Comparison of ENCODE assay signal across 12 cellular contexts in genomic region chr1:221845650-221846371, GRCh38.
DNase-seq lines count a peak whose midpoint lies in the region; TF ChIP-seq lines count a peak whose summit lies in the region.
"Had no signal": no experiment of that assay in that cellular context is flagged by ENCODE, and none has a peak within 500 bp of the region (broad histone marks: within the 10 kb centered on the region; RNA-seq: fewer than 3 reads in every experiment).

No MANE protein-coding gene starts in this region.

- H3K4me1 ChIP-seq in mammary epithelial cell (ENCODE audit: insufficient read depth, low read length) (peaks cover 28% of the 10 kb centered on the region), muscle layer of colon (ENCODE audit: insufficient read depth, low read length) (peaks cover 14% of the 10 kb centered on the region)

- peak overlapping the region; percentile 92 for H3K9ac ChIP-seq in mammary epithelial cell (ENCODE audit: insufficient read depth, low read length)
- H3K9ac ChIP-seq in muscle layer of colon (ENCODE audit: low read length): no peak overlapping the region

- peak overlapping the region; percentile 96 for H3K27ac ChIP-seq in mammary epithelial cell (ENCODE audit: insufficient read depth, low read depth, low read length)
- H3K27ac ChIP-seq in muscle layer of colon (ENCODE audit: low read depth, low read length): peak overlapping the region; percentile 41
- H3K27ac ChIP-seq: neutrophil had no signal

- DNase-seq in DMS53 treated with DMSO at 0.1 percent for 48 hours (lab: John Stamatoyannopoulos, UW; ENCODE audit: unreplicated experiment) (peak; percentile 95), NCI-H2081 treated with DMSO at 0.1 percent for 48 hours (lab: John Stamatoyannopoulos, UW) (peak; percentile 8), mammary epithelial cell (peak; percentile 97), NAMALWA (ENCODE audit: low spot score) (no peak), KBM-7 (no peak)
- DNase-seq in stimulated activated CD4-positive, alpha-beta T cell treated with anti-CD3 and anti-CD28 coated beads, Interleukin-2, amount 100 ng/mL, for 24 hours: no peak
- DNase-seq in stimulated activated CD4-positive, alpha-beta T cell treated with anti-CD3 and anti-CD28 coated beads, Interleukin-4, amount 100 ng/mL, for 24 hours: no peak
- DNase-seq: activated naive CD4-positive, alpha-beta T cell treated with Interleukin-2 at 50 U/mL for 16 hours; GF-D8; T-helper 9 cell had no signal

- H3K4me3 ChIP-seq in mammary epithelial cell (replicated peaks in 1 of 3; ENCODE audit: insufficient read depth in 1 of 3, low read depth in 2 of 3, low read length in 3 of 3) (no peak overlapping the region), muscle layer of colon (ENCODE audit: low read depth in 1 of 2, low read length in 2 of 2) (no peak overlapping the region)

- 1% methylated on average over 9 of the region's 9 CpGs for WGBS in mammary epithelial cell (ENCODE audit: low coverage, missing lambda C conversion rate)

- CTCF ChIA-PET in mammary epithelial cell (lab: Charles Lee; ENCODE audit: low non-redundant PET): no interaction called here

- H2AFZ ChIP-seq in mammary epithelial cell (ENCODE audit: low read depth, low read length): peak overlapping the region; percentile 76

- TF ChIP-seq CTCF in mammary epithelial cell (conservative IDR thresholded peaks at IDR 0.05 in 1 of 2, IDR thresholded peaks at IDR 0.05 in 1 of 2; ENCODE audit: extremely low read depth in 1 of 2, insufficient read depth in 1 of 2, low read depth in 1 of 2, low read length in 2 of 2): peak in 1 of 2 donors; percentile 10

- H4K20me1 ChIP-seq in mammary epithelial cell (ENCODE audit: insufficient read depth, low read length): no peaks in the 10 kb centered on the region

- no peaks in the 10 kb centered on the region for H3K79me2 ChIP-seq in mammary epithelial cell (ENCODE audit: insufficient read depth, low read length)

- dilution Hi-C loops in mammary epithelial cell (cut with HindIII; ENCODE audit: low sequenced_read_pairs): loop anchor here (5.0 to 10.0 kb wide), 3 partner anchors 41 to 319 kb away; no protein-coding TSS in a partner anchor

- BruUV-seq in mammary epithelial cell (replicated peaks; lab: Mats Ljungman, UMichigan): no TSS peak

- in situ Hi-C loops in mammary epithelial cell (cut with MboI; ENCODE audit: low sequenced_read_pairs in 2 of 2) (no loop called here), KBM-7 (cut with MboI; ENCODE audit: low pct_unique_long_range_greater_than_20kb, low sequenced_read_pairs) (no loop called here)

- intact Hi-C loops in mammary epithelial cell (cut with micrococcal nuclease): no loop called here

- H3K27me3 ChIP-seq in mammary epithelial cell (ENCODE audit: insufficient read depth, low read length): no peaks in the 10 kb centered on the region
- no peaks in the 10 kb centered on the region for H3K27me3 ChIP-seq in muscle layer of colon (ENCODE audit: control insufficient read depth in 1 of 2, insufficient read depth in 2 of 2, low read length in 2 of 2)
- H3K27me3 ChIP-seq: neutrophil had no signal

- H3K9me3 ChIP-seq in mammary epithelial cell (replicated peaks; ENCODE audit: insufficient read depth, low read length): no peaks in the 10 kb centered on the region
- H3K9me3 ChIP-seq in muscle layer of colon (ENCODE audit: low read length): no peaks in the 10 kb centered on the region
- H3K9me3 ChIP-seq: neutrophil had no signal

- no peaks in the 10 kb centered on the region for H3K36me3 ChIP-seq in mammary epithelial cell (ENCODE audit: insufficient read depth, low read length)
- H3K36me3 ChIP-seq in muscle layer of colon (ENCODE audit: insufficient read depth, low read length): no peaks in the 10 kb centered on the region
- H3K36me3 ChIP-seq: neutrophil had no signal

- H3K4me2 ChIP-seq in mammary epithelial cell (ENCODE audit: insufficient read depth, low read depth, low read length): peak overlapping the region; percentile 57

Comparison
In these comparisons a context has a peak if more than half of its experiments do, and no peak if none do; other contexts are left out.
1. DNase-seq: peak in DMS53 treated with DMSO at 0.1 percent for 48 hours (single experiment), NCI-H2081 treated with DMSO at 0.1 percent for 48 hours (single experiment) and mammary epithelial cell (single experiment); none in NAMALWA (single experiment), stimulated activated CD4-positive, alpha-beta T cell treated with anti-CD3 and anti-CD28 coated beads, Interleukin-2, amount 100 ng/mL, for 24 hours (0 of 2), stimulated activated CD4-positive, alpha-beta T cell treated with anti-CD3 and anti-CD28 coated beads, Interleukin-4, amount 100 ng/mL, for 24 hours (single experiment) and KBM-7 (single experiment).